In the genomic region with DNA sequence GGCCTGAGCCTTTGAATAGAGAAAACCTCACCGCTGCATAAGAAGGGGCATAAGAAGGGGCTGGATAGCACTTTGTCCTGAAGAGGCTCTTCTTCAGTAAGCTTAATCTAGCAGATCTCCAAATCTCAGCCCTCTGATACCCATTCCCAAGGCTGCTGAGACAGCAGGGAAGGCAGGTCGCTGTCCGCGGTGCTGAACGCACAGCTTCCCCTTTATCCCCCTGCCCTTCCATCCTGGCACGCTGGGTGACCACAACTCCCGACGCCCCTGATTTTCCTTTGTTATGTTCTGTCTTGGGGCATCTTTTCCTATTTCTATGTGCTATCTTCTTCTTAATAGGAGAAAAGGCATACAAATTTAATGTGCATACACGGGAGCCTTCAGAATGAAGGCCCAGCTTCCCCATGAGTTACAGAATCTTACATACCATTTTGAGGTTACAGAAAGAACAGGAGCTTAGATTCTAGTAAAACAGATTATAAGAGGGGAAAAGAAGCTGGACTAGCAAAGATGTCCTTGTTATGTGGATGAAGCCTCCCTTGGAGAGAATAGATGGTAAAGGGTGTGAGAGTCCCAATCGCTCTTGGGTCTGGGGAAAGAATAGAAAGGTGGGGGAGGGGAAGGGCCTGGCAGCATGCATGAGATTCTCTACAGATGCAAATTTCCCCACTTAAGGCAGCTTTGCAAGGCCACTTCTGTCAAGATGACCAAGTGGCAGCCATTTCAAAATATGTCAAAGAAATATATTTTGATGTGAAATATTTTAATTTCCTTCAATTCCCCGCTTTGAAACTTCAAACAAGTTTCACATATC, we compare ENCODE assay signal across 7 cellular contexts. TPM values are rescaled to one million over a fixed set of nuclear protein-coding genes. Genes with fewer than 3 reads are reported as not detected.
A peak's percentile ranks its signal among the peaks of the same experiment; 100 is the strongest.
DNase-seq lines count a peak whose midpoint lies in the region; ATAC-seq and TF ChIP-seq lines count a peak whose summit lies in the region.

No MANE protein-coding gene starts in this region.

- DNase-seq in ecto neural progenitor cell (ENCODE audit: low spot score) (peak; percentile 84), medulla oblongata (ENCODE audit: extremely low spot score) (peak; percentile 47), NCI-H345 (lab: John Stamatoyannopoulos, UW) (no peak), NCI-H524 (lab: John Stamatoyannopoulos, UW) (no peak)

- TF ChIP-seq CTCF in HEK293 (tag by site-specific recombination; IDR thresholded peaks at IDR 0.05), result no peak

- no peaks in the 10 kb centered on the region for H3K36me3 ChIP-seq in HEK293 (ENCODE audit: control insufficient read depth in 2 of 2, insufficient read depth in 1 of 2, low read length in 2 of 2)

- no peak for ATAC-seq in HG03196 (IDR thresholded peaks at IDR 0.05; ENCODE audit: unreplicated experiment)

- H3K4me1 ChIP-seq in HEK293 (ENCODE audit: control insufficient read depth, insufficient read depth, low read length), result no peaks in the 10 kb centered on the region

- H3K9me3 ChIP-seq in HEK293 (ENCODE audit: control insufficient read depth, insufficient read depth, low read depth, low read length), result no peaks in the 10 kb centered on the region

- POLR2A ChIA-PET in HEK293 (lab: Yijun Ruan, JAX), result no interaction called here

- H3K4me3 ChIP-seq in HEK293 (ENCODE audit: low read depth, low read length), result no peak overlapping the region

- no peak overlapping the region for H3K27ac ChIP-seq in HEK293 (ENCODE audit: extremely low read depth, low read depth, low read length)

- CTCF ChIA-PET in HEK293 (lab: Yijun Ruan, JAX), result interaction anchor here (1.0 to 2.7 kb wide), 3 partner anchors 9 to 17 kb away, joined by 3 to 23 read pairs (median 10); no protein-coding TSS in a partner anchor

TF ChIP-seq in HEK293, 187 proteins besides CTCF, POLR2A, EP300 and RAD21 (continues in another document):
- TF ChIP-seq HOXD13 (CRISPR knock-in tag; IDR thresholded peaks at IDR 0.05; ENCODE audit: borderline replicate concordance) (0 out of 2 replicates have a peak, but pooled peaks have one; percentile 56), ZNF10 (tag by site-specific recombination; IDR thresholded peaks at IDR 0.05) (no peak), ZNF600 (tag by site-specific recombination; IDR thresholded peaks at IDR 0.05) (no peak), ZNF654 (tag by site-specific recombination; IDR thresholded peaks at IDR 0.05; ENCODE audit: low read depth) (no peak), TCF7L2 (IDR thresholded peaks at IDR 0.05; ENCODE audit: borderline replicate concordance, low read depth, low read length) (no peak), IKZF3 (tag by site-specific recombination; IDR thresholded peaks at IDR 0.05) (peak; percentile 67)
- TF ChIP-seq, protein P1, sequence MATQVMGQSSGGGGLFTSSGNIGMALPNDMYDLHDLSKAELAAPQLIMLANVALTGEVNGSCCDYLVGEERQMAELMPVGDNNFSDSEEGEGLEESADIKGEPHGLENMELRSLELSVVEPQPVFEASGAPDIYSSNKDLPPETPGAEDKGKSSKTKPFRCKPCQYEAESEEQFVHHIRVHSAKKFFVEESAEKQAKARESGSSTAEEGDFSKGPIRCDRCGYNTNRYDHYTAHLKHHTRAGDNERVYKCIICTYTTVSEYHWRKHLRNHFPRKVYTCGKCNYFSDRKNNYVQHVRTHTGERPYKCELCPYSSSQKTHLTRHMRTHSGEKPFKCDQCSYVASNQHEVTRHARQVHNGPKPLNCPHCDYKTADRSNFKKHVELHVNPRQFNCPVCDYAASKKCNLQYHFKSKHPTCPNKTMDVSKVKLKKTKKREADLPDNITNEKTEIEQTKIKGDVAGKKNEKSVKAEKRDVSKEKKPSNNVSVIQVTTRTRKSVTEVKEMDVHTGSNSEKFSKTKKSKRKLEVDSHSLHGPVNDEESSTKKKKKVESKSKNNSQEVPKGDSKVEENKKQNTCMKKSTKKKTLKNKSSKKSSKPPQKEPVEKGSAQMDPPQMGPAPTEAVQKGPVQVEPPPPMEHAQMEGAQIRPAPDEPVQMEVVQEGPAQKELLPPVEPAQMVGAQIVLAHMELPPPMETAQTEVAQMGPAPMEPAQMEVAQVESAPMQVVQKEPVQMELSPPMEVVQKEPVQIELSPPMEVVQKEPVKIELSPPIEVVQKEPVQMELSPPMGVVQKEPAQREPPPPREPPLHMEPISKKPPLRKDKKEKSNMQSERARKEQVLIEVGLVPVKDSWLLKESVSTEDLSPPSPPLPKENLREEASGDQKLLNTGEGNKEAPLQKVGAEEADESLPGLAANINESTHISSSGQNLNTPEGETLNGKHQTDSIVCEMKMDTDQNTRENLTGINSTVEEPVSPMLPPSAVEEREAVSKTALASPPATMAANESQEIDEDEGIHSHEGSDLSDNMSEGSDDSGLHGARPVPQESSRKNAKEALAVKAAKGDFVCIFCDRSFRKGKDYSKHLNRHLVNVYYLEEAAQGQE (tag by site-specific recombination; IDR thresholded peaks at IDR 0.05), result peak; percentile 97
- TF ChIP-seq, protein P2, sequence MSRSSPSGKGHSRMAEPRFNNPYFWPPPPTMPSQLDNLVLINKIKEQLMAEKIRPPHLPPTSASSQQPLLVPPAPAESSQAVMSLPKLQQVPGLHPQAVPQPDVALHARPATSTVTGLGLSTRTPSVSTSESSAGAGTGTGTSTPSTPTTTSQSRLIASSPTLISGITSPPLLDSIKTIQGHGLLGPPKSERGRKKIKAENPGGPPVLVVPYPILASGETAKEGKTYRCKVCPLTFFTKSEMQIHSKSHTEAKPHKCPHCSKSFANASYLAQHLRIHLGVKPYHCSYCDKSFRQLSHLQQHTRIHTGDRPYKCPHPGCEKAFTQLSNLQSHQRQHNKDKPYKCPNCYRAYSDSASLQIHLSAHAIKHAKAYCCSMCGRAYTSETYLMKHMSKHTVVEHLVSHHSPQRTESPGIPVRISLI (tag by site-specific recombination; IDR thresholded peaks at IDR 0.05), result no peak

TF ChIP-seq in PFSK-1, 5 proteins besides CTCF, POLR2A, EP300 and RAD21:
- TF ChIP-seq, protein P1 (IDR thresholded peaks at IDR 0.05; ENCODE audit: insufficient read depth in 1 of 2, low read depth in 2 of 2, low read length in 2 of 2), result peak; percentile 99 to 100
- TF ChIP-seq SIN3A (IDR thresholded peaks at IDR 0.05; ENCODE audit: borderline replicate concordance, insufficient read depth, low read length) (no peak; the same call in 1 of the 2 replicates), POLR2AphosphoS5 (IDR thresholded peaks at IDR 0.05; ENCODE audit: low read depth, low read length) (no peak), FOXP2 (optimal IDR thresholded peaks at IDR 0.05; ENCODE audit: borderline replicate concordance, extremely low read depth, extremely low read length, insufficient read depth) (no peak), TAF1 (IDR thresholded peaks at IDR 0.05; ENCODE audit: borderline replicate concordance, insufficient read depth, low read length) (no peak)

RNA-seq across cellular contexts. Expression of a gene that starts 5.7 kb away (rescaled TPM):
- polyA plus RNA-seq in PFSK-1 (2012; ENCODE audit: insufficient read length, low read depth), result 6.0 TPM

RNA-seq across cellular contexts. Expression of a gene that starts 23.8 kb away (rescaled TPM):
- not detected for polyA plus RNA-seq in PFSK-1 (2012; ENCODE audit: insufficient read length, low read depth)

RNA-seq across cellular contexts. Expression of a gene that starts 55.6 kb away (rescaled TPM):
- polyA plus RNA-seq in PFSK-1 (2012; ENCODE audit: insufficient read length, low read depth), result 4.7 TPM

RNA-seq across cellular contexts. Expression of a gene that starts 55.9 kb away (rescaled TPM):
- polyA plus RNA-seq in PFSK-1 (2012; ENCODE audit: insufficient read length, low read depth), result 0.26 TPM

Comparison
In these comparisons a context has a peak if more than half of its experiments do, and no peak if none do; other contexts are left out.
1. DNase-seq: peak in ecto neural progenitor cell (single experiment) and medulla oblongata (single experiment); none in NCI-H345 (single experiment) and NCI-H524 (0 of 2).